In the genomic region with DNA sequence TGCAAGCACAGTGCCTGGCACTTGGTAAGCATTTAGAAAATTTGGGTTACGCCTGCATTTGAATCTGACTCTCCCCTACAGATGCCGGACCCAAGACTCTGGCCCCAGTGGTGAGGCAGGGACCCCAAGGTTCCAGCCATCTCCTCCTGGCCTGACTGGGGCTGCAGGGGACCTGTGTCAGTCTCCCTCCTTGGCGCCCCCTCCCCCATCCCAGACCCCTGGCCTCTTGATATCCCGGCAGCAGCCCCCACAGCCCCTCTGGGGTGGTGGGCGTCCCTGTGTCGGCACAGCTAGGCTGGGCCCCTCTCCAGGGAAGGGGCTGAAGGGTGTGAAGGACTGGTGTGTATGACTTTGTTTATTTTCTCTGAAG, we compare ENCODE assay signal across 25 cellular contexts. TPM values are rescaled to one million over a fixed set of nuclear protein-coding genes. Genes with fewer than 3 reads are reported as not detected.
DNase-seq lines count a peak whose midpoint lies in the region; ATAC-seq and TF ChIP-seq lines count a peak whose summit lies in the region.
"Had no signal": no experiment of that assay in that cellular context is flagged by ENCODE, and none has a peak within 500 bp of the region (broad histone marks: within the 10 kb centered on the region; RNA-seq: fewer than 3 reads in every experiment).

No MANE protein-coding gene starts in this region.

- H3K36me3 ChIP-seq in Caco-2 (ENCODE audit: control insufficient read depth, insufficient read depth, low read length), result no peaks in the 10 kb centered on the region
- H3K36me3 ChIP-seq: SJCRH30 had no signal

- H3K9me3 Mint-ChIP-seq in Caco-2 (ENCODE audit: unreplicated experiment) (no peaks in the 10 kb centered on the region), neural crest cell (no peaks in the 10 kb centered on the region), type B pancreatic cell (no peaks in the 10 kb centered on the region), T-cell (no peaks in the 10 kb centered on the region)
- no peaks in the 10 kb centered on the region for H3K9me3 Mint-ChIP-seq in dendritic cell treated with granulocyte-macrophage colony-stimulating factor and Interleukin-4, amounts not matched to agents 40 ng/mL and 50 ng/mL, for 4 days
- H3K9me3 Mint-ChIP-seq: CD8-positive, alpha-beta T cell had no signal

- DNase-seq in Caco-2 (no peak), neural crest cell (ENCODE audit: low read depth, low spot score) (no peak), type B pancreatic cell (ENCODE audit: extremely low spot score, unreplicated experiment) (no peak), OCI-M1 (lab: John Stamatoyannopoulos, UW) (no peak), RWPE1 (ENCODE audit: low spot score) (no peak), T-cell (no peak)
- DNase-seq: AML-193; CD8-positive, alpha-beta T cell; DMS79; EL; NCI-H1436; NCI-H187; NCI-H2081 treated with DMSO at 0.1 percent for 48 hours; NCI-H2171; NCI-H345; NCI-H510A treated with DMSO at 0.1 percent for 48 hours; NCI-H774; PC-3 had no signal

- H3K27me3 Mint-ChIP-seq in Caco-2 (ENCODE audit: insufficient read depth, unreplicated experiment) (no peaks in the 10 kb centered on the region), neural crest cell (ENCODE audit: low read depth) (no peaks in the 10 kb centered on the region), type B pancreatic cell (no peaks in the 10 kb centered on the region), T-cell (peaks cover 0 to 5% of the 10 kb centered on the region in 2 donors)
- H3K27me3 Mint-ChIP-seq in dendritic cell treated with granulocyte-macrophage colony-stimulating factor and Interleukin-4, amounts not matched to agents 40 ng/mL and 50 ng/mL, for 4 days, result peaks cover 6% of the 10 kb centered on the region

- H3K36me3 Mint-ChIP-seq in Caco-2 (ENCODE audit: insufficient read depth, unreplicated experiment), result no peaks in the 10 kb centered on the region
- no peaks in the 10 kb centered on the region for H3K36me3 Mint-ChIP-seq in dendritic cell treated with granulocyte-macrophage colony-stimulating factor and Interleukin-4, amounts not matched to agents 40 ng/mL and 50 ng/mL, for 4 days (ENCODE audit: low read depth)
- no peaks in the 10 kb centered on the region for H3K36me3 Mint-ChIP-seq in neural crest cell (ENCODE audit: low read depth)
- H3K36me3 Mint-ChIP-seq in type B pancreatic cell, result no peaks in the 10 kb centered on the region
- no peaks in the 10 kb centered on the region for H3K36me3 Mint-ChIP-seq in T-cell
- H3K36me3 Mint-ChIP-seq: CD8-positive, alpha-beta T cell had no signal

- CTCF ChIA-PET in Caco-2 (lab: Charles Lee) (interaction anchor here (1.4 to 2.5 kb wide), 2 partner anchors 66 to 124 kb away, joined by 5 to 10 read pairs; a partner anchor contains a TSS), RWPE1 (lab: Yijun Ruan, JAX) (no interaction called here), T-cell (lab: Charles Lee) (no interaction called here)

- POLR2A ChIA-PET in Caco-2 (lab: Charles Lee) (interaction anchor here (1.1 kb wide), 1 partner anchor 27 kb away, joined by 6 read pairs; no protein-coding TSS in a partner anchor), RWPE1 (lab: Yijun Ruan, JAX; ENCODE audit: low non-redundant PET) (no interaction called here), T-cell (lab: Charles Lee) (no interaction called here)

- intact Hi-C loops in Caco-2 (cut with micrococcal nuclease; ENCODE audit: unreplicated experiment), result no loop called here
- intact Hi-C loops in dendritic cell treated with granulocyte-macrophage colony-stimulating factor and Interleukin-4, amounts not matched to agents 40 ng/mL and 50 ng/mL, for 4 days (cut with micrococcal nuclease), result no loop called here

- no peak for ATAC-seq in T-cell (replicated peaks in 1 of 4)
- ATAC-seq: CD8-positive, alpha-beta T cell; SK-N-SH treated with all-trans-retinoic acid at 6 μM for 48 hours had no signal

- H3K4me1 ChIP-seq in Caco-2, result peaks cover 64% of the 10 kb centered on the region

- H3K9me3 ChIP-seq in Caco-2, result no peaks in the 10 kb centered on the region
- H3K9me3 ChIP-seq: SJCRH30 had no signal

- peak overlapping the region; percentile 35 for H3K27ac Mint-ChIP-seq in Caco-2 (ENCODE audit: unreplicated experiment)
- peak overlapping the region; percentile 35 for H3K27ac Mint-ChIP-seq in dendritic cell treated with granulocyte-macrophage colony-stimulating factor and Interleukin-4, amounts not matched to agents 40 ng/mL and 50 ng/mL, for 4 days
- peak overlapping the region; percentile 89 for H3K27ac Mint-ChIP-seq in neural crest cell (ENCODE audit: unreplicated experiment)
- peak overlapping the region; percentile 86 for H3K27ac Mint-ChIP-seq in type B pancreatic cell
- H3K27ac Mint-ChIP-seq in T-cell, result no peak overlapping the region
- H3K27ac Mint-ChIP-seq: CD8-positive, alpha-beta T cell had no signal

- H3K27ac ChIP-seq in RWPE1, result no peak overlapping the region
- H3K27ac ChIP-seq: SJCRH30 had no signal

- H3K4me1 Mint-ChIP-seq in Caco-2 (ENCODE audit: low read depth, unreplicated experiment) (peaks cover 32% of the 10 kb centered on the region), neural crest cell (peaks cover 98% of the 10 kb centered on the region), type B pancreatic cell (ENCODE audit: unreplicated experiment) (peaks cover 44% of the 10 kb centered on the region), T-cell (no peaks in the 10 kb centered on the region)
- peaks cover 7% of the 10 kb centered on the region for H3K4me1 Mint-ChIP-seq in dendritic cell treated with granulocyte-macrophage colony-stimulating factor and Interleukin-4, amounts not matched to agents 40 ng/mL and 50 ng/mL, for 4 days (ENCODE audit: low read depth)

- BruUV-seq in Caco-2 (replicated peaks; lab: Mats Ljungman, UMichigan), result no TSS peak

- TF ChIP-seq CTCF in Caco-2 (IDR thresholded peaks at IDR 0.05; ENCODE audit: insufficient read depth in 1 of 2, low read depth in 1 of 2, low read length in 1 of 2, severe bottlenecking in 1 of 2, unreplicated experiment in 1 of 2) (no peak), neural crest cell (conservative IDR thresholded peaks at IDR 0.05) (no peak), type B pancreatic cell (conservative IDR thresholded peaks at IDR 0.05) (no peak), RWPE1 (conservative IDR thresholded peaks at IDR 0.05; ENCODE audit: low read depth) (no peak)

- no peak overlapping the region for H3K4me3 Mint-ChIP-seq in Caco-2 (ENCODE audit: unreplicated experiment)
- no peak overlapping the region for H3K4me3 Mint-ChIP-seq in dendritic cell treated with granulocyte-macrophage colony-stimulating factor and Interleukin-4, amounts not matched to agents 40 ng/mL and 50 ng/mL, for 4 days
- H3K4me3 Mint-ChIP-seq in neural crest cell, result peak overlapping the region; percentile 20
- peak overlapping the region; percentile 45 for H3K4me3 Mint-ChIP-seq in type B pancreatic cell
- H3K4me3 Mint-ChIP-seq in T-cell, result no peak overlapping the region
- H3K4me3 Mint-ChIP-seq: CD8-positive, alpha-beta T cell had no signal

- no peaks in the 10 kb centered on the region for H3K27me3 ChIP-seq in Caco-2 (replicated peaks; ENCODE audit: control insufficient read depth, insufficient read depth, low read length)
- H3K27me3 ChIP-seq: SJCRH30 had no signal

- H3K4me3 ChIP-seq in Caco-2 (ENCODE audit: low read depth, low read length), result no peak overlapping the region
- H3K4me3 ChIP-seq: K562, SJCRH30 had no signal

RNA-seq across cellular contexts. Expression of a gene that starts 25.1 kb away (rescaled TPM):
- total RNA-seq in Caco-2 (2022) (200 and 201 TPM in 2 replicates), neural crest cell (384 and 386 TPM in 2 replicates), type B pancreatic cell (ENCODE audit: low replicate concordance) (195 and 227 TPM in 2 replicates), T-cell (not detected)
- total RNA-seq: CD8-positive, alpha-beta T cell; H4; K562; M059J; Right ventricle myocardium inferior had no signal

Comparison
In these comparisons a context has a peak if more than half of its experiments do, and no peak if none do; other contexts are left out.
1. H3K27ac Mint-ChIP-seq: peak in Caco-2 (single experiment), dendritic cell treated with granulocyte-macrophage colony-stimulating factor and Interleukin-4, amounts not matched to agents 40 ng/mL and 50 ng/mL, for 4 days (single experiment), neural crest cell (single experiment) and type B pancreatic cell (single experiment); none in T-cell (0 of 2).
2. H3K4me3 Mint-ChIP-seq: peak in neural crest cell (single experiment) and type B pancreatic cell (single experiment); none in Caco-2 (single experiment), dendritic cell treated with granulocyte-macrophage colony-stimulating factor and Interleukin-4, amounts not matched to agents 40 ng/mL and 50 ng/mL, for 4 days (single experiment) and T-cell (0 of 3).
3. RNA of a gene that starts 25.1 kb away (total RNA-seq): 384 to 386 TPM in neural crest cell, 195 to 227 TPM in type B pancreatic cell and 200 to 201 TPM in Caco-2; not detected in T-cell; every median in the first group is over 100 times any median in the second.